34 cellular contexts compared by ENCODE assay signal in the genomic region with DNA sequence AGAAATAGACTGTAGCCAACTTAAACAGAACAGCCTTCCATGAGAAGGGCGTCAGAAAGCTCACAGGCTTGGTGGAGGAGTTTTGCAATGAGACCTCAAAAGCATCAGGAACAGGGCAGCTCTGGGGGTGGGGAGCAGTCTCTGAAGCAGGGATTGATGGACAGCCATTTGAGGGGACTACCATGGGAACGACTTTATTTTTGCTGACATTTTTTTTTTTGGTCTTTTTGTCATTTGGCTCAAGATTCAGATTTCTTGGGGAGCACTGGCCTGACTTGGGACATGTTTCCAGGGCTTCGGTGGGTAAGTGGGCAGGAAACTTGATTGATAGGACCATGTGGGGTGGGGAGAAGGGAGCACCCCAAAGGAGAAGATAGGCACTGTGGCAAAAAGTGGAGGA. TPM values are rescaled to one million over a fixed set of nuclear protein-coding genes. Genes with fewer than 3 reads are reported as not detected.
"Had no signal": no experiment of that assay in that cellular context is flagged by ENCODE, and none has a peak within 500 bp of the region (broad histone marks: within the 10 kb centered on the region; RNA-seq: fewer than 3 reads in every experiment).

No MANE protein-coding gene starts in this region.

- H3K36me3 Mint-ChIP-seq: stimulated activated effector memory CD8-positive, alpha-beta T cell treated with anti-CD3 and anti-CD28 coated beads, Interleukin-12 subunit alpha, Interleukin-12 subunit beta, amount 100 ng/mL, for 72 hours; stimulated activated memory B cell treated with anti-CD40 and anti-IgM and Interleukin-4, amounts not matched to agents 10 μg/mL and 1 μg/mL and 100 μg/mL, for 72 hours; stimulated activated naive B cell treated with anti-CD40 and anti-IgM and Interleukin-4, amounts not matched to agents 10 μg/mL and 1 μg/mL and 100 μg/mL, for 72 hours; type B pancreatic cell had no signal

- H3K4me1 Mint-ChIP-seq: stimulated activated effector memory CD8-positive, alpha-beta T cell treated with anti-CD3 and anti-CD28 coated beads, Interleukin-12 subunit alpha, Interleukin-12 subunit beta, amount 100 ng/mL, for 72 hours; stimulated activated memory B cell treated with anti-CD40 and anti-IgM and Interleukin-4, amounts not matched to agents 10 μg/mL and 1 μg/mL and 100 μg/mL, for 72 hours; stimulated activated naive B cell treated with anti-CD40 and anti-IgM and Interleukin-4, amounts not matched to agents 10 μg/mL and 1 μg/mL and 100 μg/mL, for 72 hours; stimulated activated naive CD8-positive, alpha-beta T cell treated with anti-CD3 and anti-CD28 coated beads, Interleukin-15, amount 100 ng/mL, for 72 hours had no signal

- H3K9me3 Mint-ChIP-seq: stimulated activated effector memory CD8-positive, alpha-beta T cell treated with anti-CD3 and anti-CD28 coated beads, Interleukin-12 subunit alpha, Interleukin-12 subunit beta, amount 100 ng/mL, for 72 hours; stimulated activated memory B cell treated with anti-CD40 and anti-IgM and Interleukin-4, amounts not matched to agents 10 μg/mL and 1 μg/mL and 100 μg/mL, for 72 hours; stimulated activated naive CD8-positive, alpha-beta T cell treated with anti-CD3 and anti-CD28 coated beads, Interleukin-15, amount 100 ng/mL, for 72 hours; stimulated activated naive CD8-positive, alpha-beta T cell treated with anti-CD3 and anti-CD28 coated beads, Interleukin-15, Interleukin-2, amounts not matched to agents 100 ng/mL and 50 ng/mL, for 24 hours; type B pancreatic cell had no signal

- H3K27me3 ChIP-seq: stomach, suprapubic skin, testis, thyroid gland, tibial artery, tibial nerve, transverse colon, upper lobe of left lung, upper lobe of right lung, uterus, vagina had no signal

- H3K4me3 ChIP-seq: stomach, suprapubic skin, testis, thoracic aorta, thyroid gland, tibial artery, tibial nerve, transverse colon, upper lobe of left lung, upper lobe of right lung, uterus, vagina had no signal

- H3K27me3 Mint-ChIP-seq: stimulated activated memory B cell treated with anti-CD40 and anti-IgM and Interleukin-4, amounts not matched to agents 10 μg/mL and 1 μg/mL and 100 μg/mL, for 72 hours had no signal

- H3K36me3 ChIP-seq: stomach, suprapubic skin, thoracic aorta, thyroid gland, tibial artery, tibial nerve, transverse colon, upper lobe of left lung, upper lobe of right lung, uterus, vagina had no signal

- H3K9me3 ChIP-seq: stomach, suprapubic skin, testis, thoracic aorta, thyroid gland, tibial artery, tibial nerve, transverse colon, upper lobe of left lung, upper lobe of right lung, uterus, vagina had no signal

- H3K4me1 ChIP-seq: stomach, suprapubic skin, testis, thyroid gland, tibial artery, transverse colon, upper lobe of left lung, upper lobe of right lung, uterus, vagina had no signal

- H3K27ac Mint-ChIP-seq: stimulated activated effector memory CD8-positive, alpha-beta T cell treated with anti-CD3 and anti-CD28 coated beads, Interleukin-12 subunit alpha, Interleukin-12 subunit beta, amount 100 ng/mL, for 72 hours; stimulated activated memory B cell treated with anti-CD40 and anti-IgM and Interleukin-4, amounts not matched to agents 10 μg/mL and 1 μg/mL and 100 μg/mL, for 72 hours; stimulated activated naive B cell treated with anti-CD40 and anti-IgM and Interleukin-4, amounts not matched to agents 10 μg/mL and 1 μg/mL and 100 μg/mL, for 72 hours; stimulated activated naive CD8-positive, alpha-beta T cell treated with anti-CD3 and anti-CD28 coated beads, Interleukin-15, Interleukin-2, amounts not matched to agents 100 ng/mL and 50 ng/mL, for 24 hours; type B pancreatic cell had no signal

- FAIRE-seq: urothelium cell line had no signal

- ATAC-seq: stimulated activated effector memory CD8-positive, alpha-beta T cell treated with anti-CD3 and anti-CD28 coated beads, Interleukin-12 subunit alpha, Interleukin-12 subunit beta, amount 100 ng/mL, for 72 hours; stimulated activated memory B cell treated with anti-CD40 and anti-IgM and Interleukin-4, amounts not matched to agents 10 μg/mL and 1 μg/mL and 100 μg/mL, for 72 hours; stimulated activated naive B cell treated with anti-CD40 and anti-IgM and Interleukin-4, amounts not matched to agents 10 μg/mL and 1 μg/mL and 100 μg/mL, for 72 hours; stimulated activated naive CD8-positive, alpha-beta T cell treated with anti-CD3 and anti-CD28 coated beads, Interleukin-15, amount 100 ng/mL, for 72 hours; stimulated activated naive CD8-positive, alpha-beta T cell treated with anti-CD3 and anti-CD28 coated beads, Interleukin-15, Interleukin-2, amounts not matched to agents 100 U/mL and 50 U/mL, for 24 hours; upper lobe of right lung had no signal

- H3K4me3 Mint-ChIP-seq: stimulated activated effector memory CD8-positive, alpha-beta T cell treated with anti-CD3 and anti-CD28 coated beads, Interleukin-12 subunit alpha, Interleukin-12 subunit beta, amount 100 ng/mL, for 72 hours; stimulated activated memory B cell treated with anti-CD40 and anti-IgM and Interleukin-4, amounts not matched to agents 10 μg/mL and 1 μg/mL and 100 μg/mL, for 72 hours; stimulated activated naive B cell treated with anti-CD40 and anti-IgM and Interleukin-4, amounts not matched to agents 10 μg/mL and 1 μg/mL and 100 μg/mL, for 72 hours; stimulated activated naive CD8-positive, alpha-beta T cell treated with anti-CD3 and anti-CD28 coated beads, Interleukin-15, amount 100 ng/mL, for 72 hours; stimulated activated naive CD8-positive, alpha-beta T cell treated with anti-CD3 and anti-CD28 coated beads, Interleukin-15, Interleukin-2, amounts not matched to agents 100 ng/mL and 50 ng/mL, for 24 hours; type B pancreatic cell had no signal

- H3K27ac ChIP-seq: stomach, suprapubic skin, testis, thoracic aorta, thyroid gland, tibial artery, transverse colon, upper lobe of left lung, upper lobe of right lung, uterus, vagina had no signal

- DNase-seq: stimulated activated CD4-positive, alpha-beta T cell treated with anti-CD3 and anti-CD28 coated beads, Interleukin-2, amount 100 ng/mL, for 48 hours; stimulated activated CD4-positive, alpha-beta T cell treated with anti-CD3 and anti-CD28 coated beads, Interleukin-4, amount 100 ng/mL, for 1 hour; stimulated activated CD4-positive, alpha-beta T cell treated with anti-CD3 and anti-CD28 coated beads, Interleukin-4, amount 100 ng/mL, for 24 hours; stimulated activated CD4-positive, alpha-beta T cell treated with anti-CD3 and anti-CD28 coated beads, Interleukin-4, amount 100 ng/mL, for 4 hours; stimulated activated CD8-positive, alpha-beta memory T cell treated with anti-CD3 and anti-CD28 coated beads, Interleukin-4, amount 100 ng/mL, for 48 hours; stimulated activated naive B cell treated with anti-CD40 and anti-IgM and Interleukin-4, amounts not matched to agents 10 μg/mL and 1 μg/mL and 100 μg/mL, for 72 hours; stimulated activated naive CD4-positive, alpha-beta T cell; stimulated activated naive CD4-positive, alpha-beta T cell treated with Interleukin-2 at 50 U/mL for 16 hours; stimulated activated naive CD8-positive, alpha-beta T cell treated with anti-CD3 and anti-CD28 coated beads, Interleukin-15, amount 100 ng/mL, for 72 hours; stimulated activated naive CD8-positive, alpha-beta T cell treated with anti-CD3 and anti-CD28 coated beads, Interleukin-15, Interleukin-2, amounts not matched to agents 100 U/mL and 50 U/mL, for 24 hours; stomach; substantia nigra; testis; thyroid gland; tibial artery; transverse colon; trophoblast cell; upper lobe of left lung; upper lobe of right lung; uterus had no signal

RNA-seq across cellular contexts. Expression of a gene that starts 32.1 kb away (rescaled TPM):
- total RNA-seq: stomach, subcutaneous adipose tissue, suprapubic skin, temporal lobe, thoracic aorta, thyroid gland, tibial nerve, transverse colon, upper lobe of left lung, upper lobe of right lung, ureter, urinary bladder, uterus, vagina had no signal
- polyA plus RNA-seq: stomach, thymus, urinary bladder had no signal
